ENCODE assay signal across 1 cellular context in the genomic region with DNA sequence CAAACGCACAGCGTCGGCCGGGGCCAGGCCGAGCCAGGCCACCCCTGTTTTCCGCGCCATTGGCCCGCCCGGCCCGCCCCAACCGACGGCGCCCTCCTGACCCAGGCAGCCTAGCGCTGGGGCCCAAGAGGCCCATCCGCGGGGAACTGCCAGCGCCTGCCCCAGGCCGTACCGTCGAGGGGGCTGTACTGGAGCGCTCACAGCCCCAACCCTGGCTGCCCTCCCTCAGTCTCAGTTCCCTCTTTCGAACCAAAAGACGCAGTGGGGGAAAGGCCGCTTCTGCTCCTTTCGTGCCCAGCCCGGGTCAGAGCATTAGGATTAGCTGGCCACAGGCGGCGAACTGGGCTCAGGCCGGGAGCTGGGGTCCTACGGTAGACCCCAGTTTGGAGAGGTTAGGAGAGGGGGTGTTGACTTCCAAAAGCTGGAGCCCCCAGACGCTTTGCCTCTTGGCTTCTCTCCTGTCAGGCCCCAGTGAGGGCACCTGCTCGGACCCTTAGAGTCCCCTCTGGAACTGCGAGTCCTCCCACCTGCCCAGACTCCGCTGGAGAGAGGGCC.
TF ChIP-seq lines count a peak whose summit lies in the region.

No MANE protein-coding gene starts in this region.

TF ChIP-seq in A549, 52 proteins besides CTCF, POLR2A, EP300 and RAD21 (continued from another document):
- TF ChIP-seq, protein P1, sequence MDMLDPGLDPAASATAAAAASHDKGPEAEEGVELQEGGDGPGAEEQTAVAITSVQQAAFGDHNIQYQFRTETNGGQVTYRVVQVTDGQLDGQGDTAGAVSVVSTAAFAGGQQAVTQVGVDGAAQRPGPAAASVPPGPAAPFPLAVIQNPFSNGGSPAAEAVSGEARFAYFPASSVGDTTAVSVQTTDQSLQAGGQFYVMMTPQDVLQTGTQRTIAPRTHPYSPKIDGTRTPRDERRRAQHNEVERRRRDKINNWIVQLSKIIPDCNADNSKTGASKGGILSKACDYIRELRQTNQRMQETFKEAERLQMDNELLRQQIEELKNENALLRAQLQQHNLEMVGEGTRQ (IDR thresholded peaks at IDR 0.05) = no peak
- TF ChIP-seq EHF (CRISPR knock-in tag; IDR thresholded peaks at IDR 0.05) (no peak), NFE2L2 (conservative IDR thresholded peaks at IDR 0.05; ENCODE audit: low read length) (no peak), FOXS1 (CRISPR knock-in tag; IDR thresholded peaks at IDR 0.05) (no peak)
- TF ChIP-seq, protein P2, sequence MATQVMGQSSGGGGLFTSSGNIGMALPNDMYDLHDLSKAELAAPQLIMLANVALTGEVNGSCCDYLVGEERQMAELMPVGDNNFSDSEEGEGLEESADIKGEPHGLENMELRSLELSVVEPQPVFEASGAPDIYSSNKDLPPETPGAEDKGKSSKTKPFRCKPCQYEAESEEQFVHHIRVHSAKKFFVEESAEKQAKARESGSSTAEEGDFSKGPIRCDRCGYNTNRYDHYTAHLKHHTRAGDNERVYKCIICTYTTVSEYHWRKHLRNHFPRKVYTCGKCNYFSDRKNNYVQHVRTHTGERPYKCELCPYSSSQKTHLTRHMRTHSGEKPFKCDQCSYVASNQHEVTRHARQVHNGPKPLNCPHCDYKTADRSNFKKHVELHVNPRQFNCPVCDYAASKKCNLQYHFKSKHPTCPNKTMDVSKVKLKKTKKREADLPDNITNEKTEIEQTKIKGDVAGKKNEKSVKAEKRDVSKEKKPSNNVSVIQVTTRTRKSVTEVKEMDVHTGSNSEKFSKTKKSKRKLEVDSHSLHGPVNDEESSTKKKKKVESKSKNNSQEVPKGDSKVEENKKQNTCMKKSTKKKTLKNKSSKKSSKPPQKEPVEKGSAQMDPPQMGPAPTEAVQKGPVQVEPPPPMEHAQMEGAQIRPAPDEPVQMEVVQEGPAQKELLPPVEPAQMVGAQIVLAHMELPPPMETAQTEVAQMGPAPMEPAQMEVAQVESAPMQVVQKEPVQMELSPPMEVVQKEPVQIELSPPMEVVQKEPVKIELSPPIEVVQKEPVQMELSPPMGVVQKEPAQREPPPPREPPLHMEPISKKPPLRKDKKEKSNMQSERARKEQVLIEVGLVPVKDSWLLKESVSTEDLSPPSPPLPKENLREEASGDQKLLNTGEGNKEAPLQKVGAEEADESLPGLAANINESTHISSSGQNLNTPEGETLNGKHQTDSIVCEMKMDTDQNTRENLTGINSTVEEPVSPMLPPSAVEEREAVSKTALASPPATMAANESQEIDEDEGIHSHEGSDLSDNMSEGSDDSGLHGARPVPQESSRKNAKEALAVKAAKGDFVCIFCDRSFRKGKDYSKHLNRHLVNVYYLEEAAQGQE (IDR thresholded peaks at IDR 0.05) = no peak
